In genomic region chr3:30747771-30748281, GRCh38 we compare ENCODE assay signal across 9 cellular contexts.
DNase-seq lines count a peak whose midpoint lies in the region; ATAC-seq and TF ChIP-seq lines count a peak whose summit lies in the region.
"Had no signal": no experiment of that assay in that cellular context is flagged by ENCODE, and none has a peak within 500 bp of the region (broad histone marks: within the 10 kb centered on the region; RNA-seq: fewer than 3 reads in every experiment).

No MANE protein-coding gene starts in this region.

- H2AFZ ChIP-seq in OCI-LY1 (ENCODE audit: low read length), result no peak overlapping the region

- in situ Hi-C loops in GM13977 (cut with MboI; ENCODE audit: low pct_unique_long_range_greater_than_20kb, low sequenced_read_pairs, unreplicated experiment), result no loop called here

- H4K20me1 ChIP-seq in OCI-LY1 (ENCODE audit: insufficient read depth, low read length), result no peaks in the 10 kb centered on the region

- no peaks in the 10 kb centered on the region for H3K9me3 ChIP-seq in OCI-LY1 (ENCODE audit: low read length)

- H3K4me2 ChIP-seq in OCI-LY1 (ENCODE audit: low read length), result no peak overlapping the region

- no peaks in the 10 kb centered on the region for H3F3A ChIP-seq in OCI-LY1 (ENCODE audit: insufficient read depth, low read length)

- TF ChIP-seq CTCF in OCI-LY1 (IDR thresholded peaks at IDR 0.05; ENCODE audit: low read length) (peak; percentile 37; the same call in 1 of the 2 replicates), GM13977 (IDR thresholded peaks at IDR 0.05; ENCODE audit: extremely low read depth, insufficient read depth, missing control alignments) (no peak)

- no peaks in the 10 kb centered on the region for H3K79me2 ChIP-seq in OCI-LY1 (ENCODE audit: insufficient read depth, low read length)

- DNase-seq in GM03348 (ENCODE audit: low spot score) (peak; percentile 63), fibroblast of gingiva (ENCODE audit: low read depth) (peak; percentile 29), pons (ENCODE audit: low spot score) (peak; percentile 22), T-helper 2 cell (no peak), GM13977 (ENCODE audit: low spot score) (no peak), substantia nigra (lab: John Stamatoyannopoulos, UW) (no peak)

- no peak overlapping the region for H3K9ac ChIP-seq in OCI-LY1 (ENCODE audit: low read length)

- peaks cover 15% of the 10 kb centered on the region for H3K4me1 ChIP-seq in OCI-LY1 (ENCODE audit: insufficient read depth, low read length, severe bottlenecking)

- no peak overlapping the region for H3K4me3 ChIP-seq in OCI-LY1 (ENCODE audit: low read depth, low read length, poor library complexity, severe bottlenecking)

- no peak for ATAC-seq in HG03159 (IDR thresholded peaks at IDR 0.05; ENCODE audit: unreplicated experiment)
- ATAC-seq: natural killer cell treated with Interleukin-12 subunit alpha and Interleukin-12 subunit beta and Interleukin-15 and Interleukin-18, amount 100 ng/mL, for 72 hours had no signal

- H3K27me3 ChIP-seq in OCI-LY1 (ENCODE audit: insufficient read depth, low read length), result no peaks in the 10 kb centered on the region

- H3K27ac ChIP-seq in OCI-LY1 (ENCODE audit: low read depth, low read length, poor library complexity, severe bottlenecking) (no peak overlapping the region), substantia nigra (ENCODE audit: low read depth, low read length, poor library complexity, severe bottlenecking) (no peak overlapping the region)

- H3K9me2 ChIP-seq in OCI-LY1 (ENCODE audit: low read depth, low read length), result no peaks in the 10 kb centered on the region

- no peaks in the 10 kb centered on the region for H3K36me3 ChIP-seq in OCI-LY1 (ENCODE audit: insufficient read depth, low read length)

Comparison
In these comparisons a context has a peak if more than half of its experiments do, and no peak if none do; other contexts are left out.
1. DNase-seq: peak in GM03348 (single experiment), fibroblast of gingiva (single experiment) and pons (single experiment); none in T-helper 2 cell (0 of 5), GM13977 (single experiment) and substantia nigra (0 of 49).